ENCODE assay signal across 1 cellular context in genomic region chr3:10247679-10248183, GRCh38.
TF ChIP-seq lines count a peak whose summit lies in the region.

No MANE protein-coding gene starts in this region.

TF ChIP-seq in K562, 482 proteins besides CTCF, POLR2A, EP300 and RAD21 (continued from another document and continues in another):
- 0 out of 2 replicates have a peak, but pooled peaks have one; percentile 15 for TF ChIP-seq TCF15 (CRISPR knock-in tag; IDR thresholded peaks at IDR 0.05)
- peak; percentile 79 for TF ChIP-seq CHD4 (IDR thresholded peaks at IDR 0.05; ENCODE audit: insufficient read depth, insufficient replicate concordance, low read depth, low read length, poor library complexity, severe bottlenecking)
- TF ChIP-seq ZBTB2 (IDR thresholded peaks at IDR 0.05), result 0 out of 2 replicates have a peak, but pooled peaks have one; percentile 22
- TF ChIP-seq MECOM (CRISPR knock-in tag; IDR thresholded peaks at IDR 0.05), result peak; percentile 57; the same call in 1 of the 2 replicates
- TF ChIP-seq KDM2B (CRISPR knock-in tag; IDR thresholded peaks at IDR 0.05), result peak; percentile 9; the same call in 1 of the 2 replicates
- TF ChIP-seq SLC30A9 (CRISPR knock-in tag; IDR thresholded peaks at IDR 0.05), result 0 out of 2 replicates have a peak, but pooled peaks have one; percentile 36
- TF ChIP-seq ZBTB40 (IDR thresholded peaks at IDR 0.05), result peak; percentile 57
- TF ChIP-seq ZBTB40 (CRISPR knock-in tag; IDR thresholded peaks at IDR 0.05), result no peak
- no peak for TF ChIP-seq ZSCAN29 (IDR thresholded peaks at IDR 0.05)
- TF ChIP-seq CUX1 (CRISPR knock-in tag; IDR thresholded peaks at IDR 0.05), result no peak
- no peak for TF ChIP-seq MAFG (tag; conservative IDR thresholded peaks at IDR 0.05)
- peak; percentile 45; the same call in 1 of the 2 replicates for TF ChIP-seq ZNF512 (tag; IDR thresholded peaks at IDR 0.05)
- TF ChIP-seq ZNF24 (IDR thresholded peaks at IDR 0.05), result no peak
- peak; percentile 16; the same call in 1 of the 2 replicates for TF ChIP-seq ZNF398 (CRISPR knock-in tag; IDR thresholded peaks at IDR 0.05)
- no peak for TF ChIP-seq ZZZ3 (IDR thresholded peaks at IDR 0.05)
- no peak for TF ChIP-seq ZBTB8A (IDR thresholded peaks at IDR 0.05; ENCODE audit: partially characterized antibody)
- 0 out of 2 replicates have a peak, but pooled peaks have one; percentile 2 for TF ChIP-seq E2F5 (CRISPR knock-in tag; IDR thresholded peaks at IDR 0.05)
- peak; percentile 79; the same call in 1 of the 2 replicates for TF ChIP-seq ADNP (tag; IDR thresholded peaks at IDR 0.05)
- peak; percentile 27; the same call in 1 of the 2 replicates for TF ChIP-seq ZNF316 (IDR thresholded peaks at IDR 0.05)
- TF ChIP-seq TAF9B (IDR thresholded peaks at IDR 0.05; ENCODE audit: partially characterized antibody), result no peak
- TF ChIP-seq RNF219 (CRISPR knock-in tag; IDR thresholded peaks at IDR 0.05), result no peak
- 0 out of 2 replicates have a peak, but pooled peaks have one; percentile 42 for TF ChIP-seq ZNF707 (CRISPR knock-in tag; conservative IDR thresholded peaks at IDR 0.05)
- TF ChIP-seq NFYB (IDR thresholded peaks at IDR 0.05; ENCODE audit: extremely low read depth, insufficient read length), result no peak
- peak; percentile 59; the same call in 1 of the 2 replicates for TF ChIP-seq NFRKB (IDR thresholded peaks at IDR 0.05; ENCODE audit: low read depth)
- TF ChIP-seq ARNT (IDR thresholded peaks at IDR 0.05), result peak in 1 of 2 experiments; percentile 75; a peak in 1 of 4 replicates
- TF ChIP-seq DMBX1 (CRISPR knock-in tag; IDR thresholded peaks at IDR 0.05; ENCODE audit: borderline replicate concordance), result peak; percentile 60; the same call in 1 of the 2 replicates
- TF ChIP-seq HDAC2 (IDR thresholded peaks at IDR 0.05), result peak; percentile 85; the same call in 1 of the 2 replicates
- TF ChIP-seq MLLT1 (IDR thresholded peaks at IDR 0.05), result 0 out of 4 replicates have a peak, but pooled peaks of 1 of the 2 experiments have one; percentile 27
- TF ChIP-seq NFIX (CRISPR knock-in tag; IDR thresholded peaks at IDR 0.05; ENCODE audit: low read depth), result peak; percentile 2; the same call in 1 of the 2 replicates
